In genomic region chr2:40554665-40555294, GRCh38 we compare ENCODE assay signal across 1 cellular context.
TF ChIP-seq lines count a peak whose summit lies in the region.

No MANE protein-coding gene starts in this region.

TF ChIP-seq in GM23338, 12 proteins besides CTCF, POLR2A, EP300 and RAD21 (continued from another document):
- TF ChIP-seq ETS1 (IDR thresholded peaks at IDR 0.05) (no peak), CREB1 (CRISPR knock-in tag; IDR thresholded peaks at IDR 0.05; ENCODE audit: low read depth) (no peak), ZNF114 (CRISPR knock-in tag; IDR thresholded peaks at IDR 0.05) (no peak), EZH2 (IDR thresholded peaks at IDR 0.05; ENCODE audit: low read depth, unreplicated experiment) (no peak), JUNB (IDR thresholded peaks at IDR 0.05; ENCODE audit: unreplicated experiment) (no peak)
